Comparison of ENCODE assay signal across 7 cellular contexts in genomic region chr15:41894791-41895463, GRCh38. TPM values are rescaled to one million over a fixed set of nuclear protein-coding genes. Genes with fewer than 3 reads are reported as not detected.
DNase-seq lines count a peak whose midpoint lies in the region; ATAC-seq and TF ChIP-seq lines count a peak whose summit lies in the region.

No MANE protein-coding gene starts in this region.

- no peak overlapping the region for H2AFZ ChIP-seq in neural progenitor cell (replicated peaks)

- no peaks in the 10 kb centered on the region for H3K9me3 ChIP-seq in neural progenitor cell (ENCODE audit: low read depth)
- H3K9me3 ChIP-seq in stomach smooth muscle (ENCODE audit: control insufficient read depth in 2 of 2, low read length in 2 of 2), result no peaks in the 10 kb centered on the region

- no peaks in the 10 kb centered on the region for H4K20me1 ChIP-seq in neural progenitor cell (ENCODE audit: low read depth)

- no peak overlapping the region for H3K9ac ChIP-seq in neural progenitor cell
- H3K9ac ChIP-seq in stomach smooth muscle (ENCODE audit: low read length in 2 of 2), result peak overlapping the region; percentile 6 to 42

- DNase-seq in NCI-H226 (peak; percentile 60), endothelial cell (ENCODE audit: low spot score) (no peak), neural progenitor cell (ENCODE audit: low spot score) (no peak)
- DNase-seq in activated CD8-positive, alpha-beta memory T cell treated with anti-CD3 and anti-CD28 coated beads for 4 hours (ENCODE audit: low read depth in 2 of 2), result peak; percentile 71 to 76

- peak overlapping the region; percentile 74 for H3K4me3 Mint-ChIP-seq in endothelial cell (ENCODE audit: unreplicated experiment)
- H3K4me3 Mint-ChIP-seq in neural progenitor cell, result no peak overlapping the region

- H3K27ac Mint-ChIP-seq in endothelial cell (ENCODE audit: unreplicated experiment) (peak overlapping the region; percentile 84), neural progenitor cell (peak overlapping the region; percentile 53)

- peaks cover 12% of the 10 kb centered on the region for H3F3A ChIP-seq in neural progenitor cell (ENCODE audit: low read depth)

- no peak for TF ChIP-seq CTCF in endothelial cell (IDR thresholded peaks at IDR 0.05; ENCODE audit: unreplicated experiment)
- TF ChIP-seq CTCF in neural progenitor cell (IDR thresholded peaks at IDR 0.05), result no peak

- no peaks in the 10 kb centered on the region for H3K79me2 ChIP-seq in neural progenitor cell (ENCODE audit: low read depth)

- H3K27ac ChIP-seq in neural progenitor cell (no peak overlapping the region), stomach smooth muscle (ENCODE audit: low read length) (peak overlapping the region; percentile 31)

- TF ChIP-seq POLR2A in GM18505 (IDR thresholded peaks at IDR 0.05; ENCODE audit: borderline replicate concordance, extremely low read depth, insufficient read depth, insufficient read length), result peak; percentile 41

- H3K27me3 Mint-ChIP-seq in endothelial cell (ENCODE audit: unreplicated experiment), result peaks cover 14% of the 10 kb centered on the region
- H3K27me3 Mint-ChIP-seq in neural progenitor cell (ENCODE audit: insufficient read depth, low read depth), result peaks cover 5% of the 10 kb centered on the region

- peak; percentile 89 for ATAC-seq in GM18505 (IDR thresholded peaks at IDR 0.05; ENCODE audit: unreplicated experiment)
- ATAC-seq in HG02840 (IDR thresholded peaks at IDR 0.05; ENCODE audit: low FRiP score, unreplicated experiment), result peak; percentile 50

- H3K36me3 ChIP-seq in neural progenitor cell (no peaks in the 10 kb centered on the region), stomach smooth muscle (ENCODE audit: control insufficient read depth in 2 of 2, insufficient read depth in 2 of 2, low read length in 2 of 2) (peaks cover 0 to 4% of the 10 kb centered on the region in 2 donors)

- H3K4me1 Mint-ChIP-seq in endothelial cell (ENCODE audit: unreplicated experiment), result peaks cover 5% of the 10 kb centered on the region
- H3K4me1 Mint-ChIP-seq in neural progenitor cell, result peaks cover 22% of the 10 kb centered on the region

- H3K27me3 ChIP-seq in neural progenitor cell, result no peaks in the 10 kb centered on the region
- no peaks in the 10 kb centered on the region for H3K27me3 ChIP-seq in stomach smooth muscle (ENCODE audit: control insufficient read depth in 1 of 2, insufficient read depth in 2 of 2, low read length in 2 of 2)

- no peak overlapping the region for H3K4me2 ChIP-seq in neural progenitor cell

- H3K9me3 Mint-ChIP-seq in endothelial cell (ENCODE audit: unreplicated experiment) (no peaks in the 10 kb centered on the region), neural progenitor cell (no peaks in the 10 kb centered on the region)

- no peak overlapping the region for H3K4me3 ChIP-seq in neural progenitor cell
- H3K4me3 ChIP-seq in stomach smooth muscle (ENCODE audit: low read length in 2 of 2), result peak overlapping the region; percentile 26 to 61

- peaks cover 18% of the 10 kb centered on the region for H3K4me1 ChIP-seq in neural progenitor cell
- H3K4me1 ChIP-seq in stomach smooth muscle (ENCODE audit: control insufficient read depth, insufficient read depth, low read length), result peaks cover 28% of the 10 kb centered on the region

- H3K36me3 Mint-ChIP-seq in endothelial cell (ENCODE audit: low read depth, unreplicated experiment) (peaks cover 26% of the 10 kb centered on the region), neural progenitor cell (no peaks in the 10 kb centered on the region)

RNA-seq across cellular contexts. Expression of gene SPTBN5, which starts 1.1 kb away (rescaled TPM):
- total RNA-seq in endothelial cell (ENCODE audit: unreplicated experiment), result 9.4 TPM
- total RNA-seq in neural progenitor cell (ENCODE audit: low replicate concordance), result 0.15 TPM in 1 of 2 replicates, not detected in the other

RNA-seq across cellular contexts. Expression of gene PLA2G4B, which starts 56.3 kb away (rescaled TPM):
- 2.9 TPM for total RNA-seq in endothelial cell (ENCODE audit: unreplicated experiment)
- 2.0 and 10.1 TPM in 2 replicates for total RNA-seq in neural progenitor cell (ENCODE audit: low replicate concordance)

Comparison
In these comparisons a context has a peak if more than half of its experiments do, and no peak if none do; other contexts are left out.
1. DNase-seq: peak in NCI-H226 (single experiment) and activated CD8-positive, alpha-beta memory T cell treated with anti-CD3 and anti-CD28 coated beads for 4 hours (2 of 2); none in endothelial cell (single experiment) and neural progenitor cell (single experiment).